ENCODE assay signal across 31 cellular contexts in genomic region chr15:32831458-32831857, GRCh38.
"Had no signal": no experiment of that assay in that cellular context is flagged by ENCODE, and none has a peak within 500 bp of the region (broad histone marks: within the 10 kb centered on the region; RNA-seq: fewer than 3 reads in every experiment).

No MANE protein-coding gene starts in this region.

- H3K4me1 ChIP-seq: colonic mucosa, esophagus squamous epithelium, gastrocnemius medialis, left lung, parathyroid adenoma, psoas muscle, stomach, thyroid gland, upper lobe of right lung had no signal

- H3K27ac ChIP-seq: colonic mucosa, epithelial cell of prostate, esophagus squamous epithelium, gastrocnemius medialis, left lung, parathyroid adenoma, psoas muscle, sigmoid colon, stomach, thyroid gland, upper lobe of right lung had no signal

- H3K36me3 ChIP-seq: colonic mucosa, esophagus squamous epithelium, gastrocnemius medialis, sigmoid colon, stomach, thyroid gland, upper lobe of right lung had no signal

- H3K4me2 ChIP-seq: smooth muscle cell had no signal

- H3K9ac ChIP-seq: parathyroid adenoma had no signal

- H3K79me2 ChIP-seq: parathyroid adenoma had no signal

- H3K4me3 Mint-ChIP-seq: activated B cell treated with CpG ODN at 0.5 μM for 24 hours; activated CD8-positive, alpha-beta memory T cell treated with anti-CD3 and anti-CD28 coated beads, Interleukin-2, amount 10 ng/mL, durations not matched to agents 7 days and 5 days; activated CD8-positive, alpha-beta T cell treated with anti-CD3 and anti-CD28 coated beads, Interleukin-2, amount 10 ng/mL, durations not matched to agents 7 days and 5 days; activated naive CD4-positive, alpha-beta T cell treated with anti-CD3 and anti-CD28 coated beads, Interleukin-2, amount 50 U/mL, for 24 hours; activated naive CD8-positive, alpha-beta T cell treated with anti-CD3 and anti-CD28 coated beads, Interleukin-2, amount 50 U/mL, for 24 hours; central memory CD8-positive, alpha-beta T cell; nephron; stimulated activated memory B cell treated with anti-CD40 and anti-IgM and Interleukin-4, amounts not matched to agents 10 μg/mL and 1 μg/mL and 100 μg/mL, for 72 hours had no signal

- H3K4me1 Mint-ChIP-seq: activated CD8-positive, alpha-beta memory T cell treated with anti-CD3 and anti-CD28 coated beads, Interleukin-2, amount 10 ng/mL, durations not matched to agents 7 days and 5 days; activated naive CD4-positive, alpha-beta T cell treated with anti-CD3 and anti-CD28 coated beads, Interleukin-2, amount 50 U/mL, for 24 hours; activated naive CD8-positive, alpha-beta T cell treated with anti-CD3 and anti-CD28 coated beads, Interleukin-2, amount 50 U/mL, for 24 hours had no signal

- DNase-seq: activated B cell treated with CpG ODN at 0.5 μM for 24 hours; activated CD4-positive, alpha-beta T cell treated with anti-CD3 and anti-CD28 coated beads, Interleukin-2, amount 50 U/mL, for 1 hour; activated CD8-positive, alpha-beta memory T cell treated with anti-CD3 and anti-CD28 coated beads, Interleukin-2, amount 10 ng/mL, durations not matched to agents 7 days and 5 days; activated CD8-positive, alpha-beta T cell treated with anti-CD3 and anti-CD28 coated beads, Interleukin-2, amount 10 ng/mL, durations not matched to agents 7 days and 5 days; activated naive CD8-positive, alpha-beta T cell treated with anti-CD3 and anti-CD28 coated beads, Interleukin-2, amount 50 U/mL, for 24 hours; activated T-cell treated with anti-CD3 and anti-CD28 coated beads, Interleukin-2, amount 50 U/mL, for 48 hours; colonic mucosa; effector CD8-positive, alpha-beta T cell; esophagus squamous epithelium; gastrocnemius medialis; glutamatergic neuron; left lung; psoas muscle; sigmoid colon; stimulated activated CD4-positive, alpha-beta T cell treated with anti-CD3 and anti-CD28 coated beads, Interleukin-1b, Interleukin-23, amount 100 ng/mL, for 48 hours; stimulated activated CD4-positive, alpha-beta T cell treated with anti-CD3 and anti-CD28 coated beads, Interleukin-4, amount 100 ng/mL, for 4 hours; stimulated activated CD8-positive, alpha-beta memory T cell treated with anti-CD3 and anti-CD28 coated beads, Interleukin-4, amount 100 ng/mL, for 48 hours; stomach; thyroid gland; upper lobe of right lung had no signal

- H3K9me3 Mint-ChIP-seq: activated naive CD4-positive, alpha-beta T cell treated with anti-CD3 and anti-CD28 coated beads, Interleukin-2, amount 50 U/mL, for 24 hours; activated naive CD8-positive, alpha-beta T cell treated with anti-CD3 and anti-CD28 coated beads, Interleukin-2, amount 50 U/mL, for 24 hours; activated T-helper 2 cell treated with anti-CD3 and anti-CD28 coated beads, Interferon-gamma antibody, Interleukin-2, Interleukin-4, amounts not matched to agents 10 μg/mL and 5 μg/mL and 100 μg/mL, durations not matched to agents 14 hours and 24 hours and 36 hours; central memory CD8-positive, alpha-beta T cell; nephron had no signal

- FAIRE-seq: bronchial epithelial cell, endometrium had no signal

- H3K9me3 ChIP-seq: colonic mucosa, esophagus squamous epithelium, gastrocnemius medialis, left lung, psoas muscle, sigmoid colon, stomach, thyroid gland, upper lobe of right lung had no signal

- H3K4me3 ChIP-seq: colonic mucosa, esophagus squamous epithelium, gastrocnemius medialis, left lung, lung, psoas muscle, sigmoid colon, smooth muscle cell, stomach, thyroid gland, upper lobe of right lung had no signal

- H2AFZ ChIP-seq: parathyroid adenoma had no signal

- H3K27me3 ChIP-seq: colonic mucosa, esophagus squamous epithelium, gastrocnemius medialis, left lung, sigmoid colon, stomach, thyroid gland, upper lobe of right lung had no signal

- H3K27ac Mint-ChIP-seq: activated B cell treated with CpG ODN at 0.5 μM for 24 hours; activated CD8-positive, alpha-beta memory T cell treated with anti-CD3 and anti-CD28 coated beads, Interleukin-2, amount 10 ng/mL, durations not matched to agents 7 days and 5 days; activated CD8-positive, alpha-beta T cell treated with anti-CD3 and anti-CD28 coated beads, Interleukin-2, amount 10 ng/mL, durations not matched to agents 7 days and 5 days; activated naive CD4-positive, alpha-beta T cell treated with anti-CD3 and anti-CD28 coated beads, Interleukin-2, amount 50 U/mL, for 24 hours; activated naive CD8-positive, alpha-beta T cell treated with anti-CD3 and anti-CD28 coated beads, Interleukin-2, amount 50 U/mL, for 24 hours; activated T-helper 2 cell treated with anti-CD3 and anti-CD28 coated beads, Interferon-gamma antibody, Interleukin-2, Interleukin-4, amounts not matched to agents 10 μg/mL and 5 μg/mL and 100 μg/mL, durations not matched to agents 14 hours and 24 hours and 36 hours; nephron; stimulated activated memory B cell treated with anti-CD40 and anti-IgM and Interleukin-4, amounts not matched to agents 10 μg/mL and 1 μg/mL and 100 μg/mL, for 72 hours had no signal

- H3K36me3 Mint-ChIP-seq: activated CD8-positive, alpha-beta memory T cell treated with anti-CD3 and anti-CD28 coated beads, Interleukin-2, amount 10 ng/mL, durations not matched to agents 7 days and 5 days; activated naive CD4-positive, alpha-beta T cell treated with anti-CD3 and anti-CD28 coated beads, Interleukin-2, amount 50 U/mL, for 24 hours; stimulated activated memory B cell treated with anti-CD40 and anti-IgM and Interleukin-4, amounts not matched to agents 10 μg/mL and 1 μg/mL and 100 μg/mL, for 72 hours had no signal
